In the genomic region with DNA sequence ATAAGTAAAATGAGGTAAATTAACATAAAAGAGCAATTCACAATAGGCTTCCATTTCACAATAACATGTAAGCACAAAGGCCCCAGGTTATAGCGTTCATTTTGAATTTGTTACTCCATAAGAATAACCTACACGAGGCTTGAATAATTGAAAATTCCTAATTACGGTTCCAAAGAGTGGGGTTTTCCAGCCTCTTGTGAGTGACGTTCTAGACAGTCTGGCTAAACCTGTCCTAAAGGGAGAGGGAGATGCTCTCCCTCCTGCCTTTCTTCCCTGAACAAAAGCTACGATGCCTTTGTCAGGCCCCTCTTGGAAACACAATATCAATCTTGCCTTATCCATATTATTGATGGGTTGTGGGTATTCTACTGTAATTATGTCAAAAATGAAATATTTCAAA, we compare ENCODE assay signal across 28 cellular contexts.
"Had no signal": no experiment of that assay in that cellular context is flagged by ENCODE, and none has a peak within 500 bp of the region (broad histone marks: within the 10 kb centered on the region; RNA-seq: fewer than 3 reads in every experiment).

No MANE protein-coding gene starts in this region.

- H3K9me3 ChIP-seq: MG63 had no signal

- H3K4me3 ChIP-seq: MG63 had no signal

- DNase-seq: Karpas-422, Kasumi-1, MG63, MM.1S, MV-4-11, NCI-H1048, NCI-H1105, NCI-H1105 treated with DMSO at 0.1 percent for 48 hours, NCI-H1417 treated with DMSO at 0.1 percent for 48 hours, NCI-H1436, NCI-H1436 treated with DMSO at 0.1 percent for 48 hours, NCI-H146, NCI-H1694, NCI-H1694 treated with DMSO at 0.1 percent for 48 hours, NCI-H187, NCI-H187 treated with DMSO at 0.1 percent for 48 hours, NCI-H1930, NCI-H2081, NCI-H2081 treated with DMSO at 0.1 percent for 48 hours, NCI-H2107, NCI-H2171, NCI-H2171 treated with DMSO at 0.1 percent for 48 hours, NCI-H2227 treated with DMSO at 0.1 percent for 48 hours, NCI-H226, NCI-H446, NCI-H446 treated with DMSO at 0.1 percent for 48 hours, NCI-H510A treated with DMSO at 0.1 percent for 48 hours, NCI-H524 had no signal

- H3K27me3 ChIP-seq: MG63 had no signal

- H3K36me3 ChIP-seq: MG63 had no signal
